Comparison of ENCODE assay signal across 21 cellular contexts in the genomic region with DNA sequence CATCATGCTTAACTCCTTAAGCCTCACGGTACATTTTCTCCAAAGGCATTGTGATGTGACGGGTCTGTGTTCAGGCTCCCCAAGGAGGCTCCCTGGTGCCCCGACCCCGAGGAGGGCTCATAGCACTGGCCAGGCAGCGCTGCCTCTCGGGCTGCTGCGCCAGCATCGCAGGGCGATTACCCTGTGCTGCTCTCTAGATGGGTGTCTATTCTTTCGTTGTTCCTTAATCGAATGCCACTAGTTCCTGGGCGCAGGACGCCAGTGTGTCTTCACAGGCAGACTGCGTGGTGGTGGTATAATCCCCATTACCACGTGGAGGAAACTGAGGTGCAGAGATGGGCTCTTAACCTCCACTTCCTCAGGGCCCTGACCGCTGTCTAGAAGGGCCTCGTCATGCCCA.
"Had no signal": no experiment of that assay in that cellular context is flagged by ENCODE, and none has a peak within 500 bp of the region (broad histone marks: within the 10 kb centered on the region; RNA-seq: fewer than 3 reads in every experiment).

No MANE protein-coding gene starts in this region.

- H3K4me3 Mint-ChIP-seq: dendritic cell treated with granulocyte-macrophage colony-stimulating factor and Interleukin-4, amounts not matched to agents 40 ng/mL and 50 ng/mL, for 4 days; effector memory CD8-positive, alpha-beta T cell; endodermal cell had no signal

- H3K27me3 ChIP-seq: colonic mucosa, gastrocnemius medialis had no signal

- H3K9me3 Mint-ChIP-seq: dendritic cell treated with granulocyte-macrophage colony-stimulating factor and Interleukin-4, amounts not matched to agents 40 ng/mL and 50 ng/mL, for 4 days; endodermal cell had no signal

- H3K27ac ChIP-seq: colonic mucosa, epithelial cell of prostate, esophagus squamous epithelium, gastrocnemius medialis, heart right ventricle, left lung, lower lobe of right lung had no signal

- DNase-seq: colonic mucosa; cortex of kidney; effector CD8-positive, alpha-beta T cell; effector memory CD8-positive, alpha-beta T cell; endodermal cell; erythroblast; esophagus squamous epithelium; foreskin fibroblast; foreskin melanocyte; gastrocnemius medialis; glutamatergic neuron; heart right ventricle; hippocampal formation; left cardiac atrium; left lung; left ventricle myocardium superior; lower lobe of right lung; mesenchymal stem cell; midbrain had no signal

- H3K27ac Mint-ChIP-seq: dendritic cell treated with granulocyte-macrophage colony-stimulating factor and Interleukin-4, amounts not matched to agents 40 ng/mL and 50 ng/mL, for 4 days; effector memory CD8-positive, alpha-beta T cell; endodermal cell had no signal

- H3K36me3 ChIP-seq: colonic mucosa, esophagus squamous epithelium, gastrocnemius medialis, heart right ventricle, left lung, lower lobe of right lung had no signal

- H3K4me3 ChIP-seq: colonic mucosa, esophagus squamous epithelium, gastrocnemius medialis, heart right ventricle, left lung, lower lobe of right lung had no signal

- H3K9me3 ChIP-seq: colonic mucosa, esophagus squamous epithelium, gastrocnemius medialis, heart right ventricle, lower lobe of right lung had no signal

- H3K4me1 ChIP-seq: colonic mucosa, esophagus squamous epithelium, left lung, lower lobe of right lung had no signal
